In genomic region chr21:37101384-37101783, GRCh38 we compare ENCODE assay signal across 16 cellular contexts.
"Had no signal": no experiment of that assay in that cellular context is flagged by ENCODE, and none has a peak within 500 bp of the region (broad histone marks: within the 10 kb centered on the region; RNA-seq: fewer than 3 reads in every experiment).

No MANE protein-coding gene starts in this region.

- H3K27me3 ChIP-seq: tibial artery had no signal

- H3K9me3 ChIP-seq: mucosa of descending colon, prostate gland, tibial artery had no signal

- ATAC-seq: activated T-cell treated with anti-CD3 and anti-CD28 coated beads, Interleukin-2, amount 50 U/mL, for 72 hours; left lobe of liver; mucosa of descending colon; right cardiac atrium; stimulated activated naive CD8-positive, alpha-beta T cell treated with anti-CD3 and anti-CD28 coated beads, Interleukin-15, Interleukin-2, amounts not matched to agents 100 U/mL and 50 U/mL, for 24 hours had no signal

- H3K4me1 ChIP-seq: prostate gland, tibial artery had no signal

- H3K4me3 ChIP-seq: mucosa of descending colon, prostate gland, tibial artery had no signal

- DNase-seq: activated CD4-positive, alpha-beta T cell treated with anti-CD3 and anti-CD28 coated beads for 1 hour; activated effector memory CD4-positive, alpha-beta T cell treated with anti-CD3 and anti-CD28 coated beads, Interleukin-2, amount 50 U/mL, for 16 hours; activated naive CD4-positive, alpha-beta T cell treated with anti-CD3 and anti-CD28 coated beads, Interleukin-2, amount 50 U/mL, for 16 hours; activated T-cell treated with anti-CD3 and anti-CD28 coated beads, Interleukin-2, amount 50 U/mL, for 72 hours; erythroblast; hypothalamus; mucosa of descending colon; naive B cell; right cardiac atrium; stimulated activated CD4-positive, alpha-beta T cell treated with anti-CD3 and anti-CD28 coated beads, Interleukin-2, amount 100 ng/mL, for 24 hours; stimulated activated naive CD8-positive, alpha-beta T cell treated with anti-CD3 and anti-CD28 coated beads, Interleukin-15, Interleukin-2, amounts not matched to agents 100 U/mL and 50 U/mL, for 24 hours; substantia nigra; tibial artery; WERI-Rb-1 had no signal

- H3K27ac ChIP-seq: prostate gland, tibial artery, WERI-Rb-1 had no signal

- H3K36me3 ChIP-seq: prostate gland had no signal
